ENCODE assay signal across 17 cellular contexts in the genomic region with DNA sequence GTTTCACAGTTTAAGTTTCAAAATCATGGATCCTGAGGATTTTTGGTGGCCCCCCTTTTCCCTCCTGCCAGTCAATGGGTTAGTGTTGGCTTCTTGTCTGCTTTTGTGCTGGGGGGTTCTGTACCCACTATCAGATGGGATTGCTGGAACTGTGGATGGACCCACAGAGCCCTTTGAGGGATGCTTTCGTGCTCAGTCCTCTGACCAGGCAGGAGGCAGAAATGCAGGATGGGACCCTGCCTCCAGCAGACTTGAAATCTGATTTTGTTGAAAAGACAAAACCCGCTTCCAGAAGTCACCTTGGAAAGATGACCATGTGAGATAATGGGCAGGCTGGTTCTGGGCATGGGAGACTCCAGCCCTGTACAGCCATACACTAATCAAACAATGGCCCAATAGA.
DNase-seq lines count a peak whose midpoint lies in the region; FAIRE-seq and TF ChIP-seq lines count a peak whose summit lies in the region.
"Had no signal": no experiment of that assay in that cellular context is flagged by ENCODE, and none has a peak within 500 bp of the region (broad histone marks: within the 10 kb centered on the region; RNA-seq: fewer than 3 reads in every experiment).

No MANE protein-coding gene starts in this region.

- no peaks in the 10 kb centered on the region for H3K9me3 Mint-ChIP-seq in endodermal cell
- no peaks in the 10 kb centered on the region for H3K9me3 Mint-ChIP-seq in activated CD4-positive, alpha-beta T cell treated with anti-CD3 and anti-CD28 coated beads, Interleukin-2, amount 10 ng/mL, durations not matched to agents 24 days and 14 days
- H3K9me3 Mint-ChIP-seq: CD8-positive, alpha-beta T cell; H9 had no signal

- WGBS in endodermal cell (ENCODE audit: insufficient coverage in 1 of 2, insufficient read length in 1 of 2), 2 experiments: 83% methylated on average over 2 of the region's 2 CpGs; no CpG with 5 or more reads in 1 of the 2 experiments

- H3K27me3 Mint-ChIP-seq in endodermal cell (ENCODE audit: insufficient read depth): peaks cover 2% of the 10 kb centered on the region
- H3K27me3 Mint-ChIP-seq in activated CD4-positive, alpha-beta T cell treated with anti-CD3 and anti-CD28 coated beads, Interleukin-2, amount 10 ng/mL, durations not matched to agents 24 days and 14 days: no peaks in the 10 kb centered on the region
- H3K27me3 Mint-ChIP-seq: B cell had no signal

- intact Hi-C loops in A673 (cut with micrococcal nuclease; ENCODE audit: unreplicated experiment) (loop anchor here (5.0 to 10.0 kb wide), 4 partner anchors 94 to 564 kb away; partner anchors contain the start of gene TSHZ3), vagina (cut with DNase I) (no loop called here)
- intact Hi-C loops in activated CD4-positive, alpha-beta T cell treated with anti-CD3 and anti-CD28 coated beads, Interleukin-2, amount 10 ng/mL, durations not matched to agents 24 days and 14 days (cut with micrococcal nuclease): no loop called here

- CTCF ChIA-PET in A673 (lab: Charles Lee): no interaction called here

- no peak overlapping the region for H3K4me3 ChIP-seq in A673 (ENCODE audit: low read depth, low read length, poor library complexity, severe bottlenecking)
- H3K4me3 ChIP-seq in endodermal cell (ENCODE audit: low read length): no peak overlapping the region
- H3K4me3 ChIP-seq in vagina: no peak overlapping the region
- H3K4me3 ChIP-seq: BLaER1 treated with 17β-estradiol and CSF1 and Interleukin-3, amounts not matched to agents 10 nM and 100 nM had no signal

- H3K27me3 ChIP-seq in A673 (replicated peaks; ENCODE audit: insufficient read depth, low read depth, low read length, poor library complexity) (no peaks in the 10 kb centered on the region), endodermal cell (ENCODE audit: control insufficient read depth, insufficient read depth, low read length, poor library complexity, severe bottlenecking) (peaks cover 9% of the 10 kb centered on the region), vagina (no peaks in the 10 kb centered on the region)
- H3K27me3 ChIP-seq: BLaER1 treated with 17β-estradiol and CSF1 and Interleukin-3, amounts not matched to agents 10 nM and 100 nM had no signal

- no TSS peak for BruUV-seq in A673 (replicated peaks; lab: Mats Ljungman, UMichigan)

- DNase-seq in A673 (ENCODE audit: low spot score) (no peak), endodermal cell (peak; percentile 17), iPS-NIHi7 (ENCODE audit: extremely low spot score) (peak; percentile 2), vagina (ENCODE audit: extremely low spot score in 2 of 2) (peak in 1 of 2 donors; percentile 55), urothelium cell line (ENCODE audit: low spot score) (no peak)
- DNase-seq in activated CD4-positive, alpha-beta T cell treated with anti-CD3 and anti-CD28 coated beads, Interleukin-2, amount 10 ng/mL, durations not matched to agents 24 days and 14 days: no peak
- DNase-seq in stimulated activated naive CD4-positive, alpha-beta T cell (lab: John Stamatoyannopoulos, UW): no peak
- DNase-seq: 8988T; Calu3; CD8-positive, alpha-beta T cell; DMS79 treated with DMSO at 0.1 percent for 48 hours; GF-D8; GOT3; H9 had no signal

- H3K4me1 ChIP-seq in A673 (ENCODE audit: insufficient read depth, low read length, poor library complexity, severe bottlenecking) (peaks cover 40% of the 10 kb centered on the region), endodermal cell (ENCODE audit: control insufficient read depth, insufficient read depth, low read length) (no peaks in the 10 kb centered on the region), vagina (peaks cover 11% of the 10 kb centered on the region)

- no peak overlapping the region for H3K4me3 Mint-ChIP-seq in endodermal cell
- no peak overlapping the region for H3K4me3 Mint-ChIP-seq in activated CD4-positive, alpha-beta T cell treated with anti-CD3 and anti-CD28 coated beads, Interleukin-2, amount 10 ng/mL, durations not matched to agents 24 days and 14 days
- H3K4me3 Mint-ChIP-seq: B cell; CD8-positive, alpha-beta T cell; H9 had no signal

- H3K4me1 Mint-ChIP-seq in endodermal cell: no peaks in the 10 kb centered on the region
- H3K4me1 Mint-ChIP-seq in activated CD4-positive, alpha-beta T cell treated with anti-CD3 and anti-CD28 coated beads, Interleukin-2, amount 10 ng/mL, durations not matched to agents 24 days and 14 days: no peaks in the 10 kb centered on the region
- H3K4me1 Mint-ChIP-seq: B cell, H9 had no signal

- no peak for TF ChIP-seq POLR2A in vagina (IDR thresholded peaks at IDR 0.05)

- H3K27ac Mint-ChIP-seq in endodermal cell: no peak overlapping the region
- no peak overlapping the region for H3K27ac Mint-ChIP-seq in activated CD4-positive, alpha-beta T cell treated with anti-CD3 and anti-CD28 coated beads, Interleukin-2, amount 10 ng/mL, durations not matched to agents 24 days and 14 days
- H3K27ac Mint-ChIP-seq: B cell; CD8-positive, alpha-beta T cell; H9 had no signal

- no peaks in the 10 kb centered on the region for H3K36me3 Mint-ChIP-seq in endodermal cell (ENCODE audit: low read depth)
- H3K36me3 Mint-ChIP-seq in activated CD4-positive, alpha-beta T cell treated with anti-CD3 and anti-CD28 coated beads, Interleukin-2, amount 10 ng/mL, durations not matched to agents 24 days and 14 days (ENCODE audit: low read depth): no peaks in the 10 kb centered on the region
- H3K36me3 Mint-ChIP-seq: CD8-positive, alpha-beta T cell had no signal

- no peaks in the 10 kb centered on the region for H3K36me3 ChIP-seq in A673 (ENCODE audit: insufficient read depth, low read length, poor library complexity, severe bottlenecking)
- no peaks in the 10 kb centered on the region for H3K36me3 ChIP-seq in endodermal cell (ENCODE audit: control insufficient read depth, insufficient read depth, low read length)
- H3K36me3 ChIP-seq in vagina: no peaks in the 10 kb centered on the region
- H3K36me3 ChIP-seq: BLaER1 treated with 17β-estradiol and CSF1 and Interleukin-3, amounts not matched to agents 10 nM and 100 nM had no signal

- H3K9me3 ChIP-seq in A673 (ENCODE audit: low read depth, low read length, poor library complexity, severe bottlenecking) (no peaks in the 10 kb centered on the region), endodermal cell (ENCODE audit: control insufficient read depth, low read length) (no peaks in the 10 kb centered on the region), vagina (no peaks in the 10 kb centered on the region)
- H3K9me3 ChIP-seq: BLaER1 treated with 17β-estradiol and CSF1 and Interleukin-3, amounts not matched to agents 10 nM and 100 nM had no signal

- TF ChIP-seq CTCF in A673 (conservative IDR thresholded peaks at IDR 0.05; ENCODE audit: low read depth, low read length) (no peak), endodermal cell (conservative IDR thresholded peaks at IDR 0.05) (no peak), vagina (IDR thresholded peaks at IDR 0.05) (no peak)

- H3K9ac ChIP-seq in endodermal cell (ENCODE audit: extremely low read depth, low read length, poor library complexity, severe bottlenecking): no peak overlapping the region
- H3K9ac ChIP-seq: BLaER1 treated with 17β-estradiol and CSF1 and Interleukin-3, amounts not matched to agents 10 nM and 100 nM had no signal

- H3K27ac ChIP-seq in A673 (ENCODE audit: low read depth, low read length, poor library complexity, severe bottlenecking): peak overlapping the region; percentile 97
- H3K27ac ChIP-seq in endodermal cell (ENCODE audit: low read depth, low read length): no peak overlapping the region
- peak overlapping the region; percentile 55 for H3K27ac ChIP-seq in vagina
- H3K27ac ChIP-seq: BLaER1 treated with 17β-estradiol and CSF1 and Interleukin-3, amounts not matched to agents 10 nM and 100 nM had no signal

- POLR2A ChIA-PET in A673 (lab: Charles Lee; ENCODE audit: low non-redundant PET): no interaction called here

- no peak for FAIRE-seq in urothelium cell line (lab: Jason Lieb, UNC)
- FAIRE-seq: HTR-8/SVneo had no signal

Comparison
In these comparisons a context has a peak if more than half of its experiments do, and no peak if none do; other contexts are left out.
1. DNase-seq: peak in endodermal cell (single experiment) and iPS-NIHi7 (single experiment); none in A673 (single experiment), activated CD4-positive, alpha-beta T cell treated with anti-CD3 and anti-CD28 coated beads, Interleukin-2, amount 10 ng/mL, durations not matched to agents 24 days and 14 days (single experiment), urothelium cell line (single experiment) and stimulated activated naive CD4-positive, alpha-beta T cell (0 of 6).